In genomic region chr19:47231215-47232054, GRCh38 we compare ENCODE assay signal across 8 cellular contexts. TPM values are rescaled to one million over a fixed set of nuclear protein-coding genes. Genes with fewer than 3 reads are reported as not detected.
A peak's percentile ranks its signal among the peaks of the same experiment; 100 is the strongest.
DNase-seq lines count a peak whose midpoint lies in the region; ATAC-seq and TF ChIP-seq lines count a peak whose summit lies in the region.

No MANE protein-coding gene starts in this region.

- H3K27me3 ChIP-seq in CD8-positive, alpha-beta T cell (ENCODE audit: insufficient read depth, low read length): no peaks in the 10 kb centered on the region

- peak overlapping the region; percentile 45 for H3K27ac ChIP-seq in CD8-positive, alpha-beta T cell (ENCODE audit: low read depth, low read length)
- peak overlapping the region; percentile 89 for H3K27ac ChIP-seq in caudate nucleus (ENCODE audit: low read depth, low read length)

- H3K27me3 Mint-ChIP-seq in CD8-positive, alpha-beta T cell (ENCODE audit: low read depth): no peaks in the 10 kb centered on the region
- H3K27me3 Mint-ChIP-seq in activated B cell treated with CpG ODN at 0.5 μM for 24 hours: no peaks in the 10 kb centered on the region

- peak overlapping the region; percentile 66 for H3K4me3 ChIP-seq in CD8-positive, alpha-beta T cell (ENCODE audit: low read depth, low read length)

- H3K4me1 Mint-ChIP-seq in CD8-positive, alpha-beta T cell (ENCODE audit: low read depth): peaks cover 28% of the 10 kb centered on the region
- H3K4me1 Mint-ChIP-seq in activated B cell treated with CpG ODN at 0.5 μM for 24 hours: peaks cover 30% of the 10 kb centered on the region

- H3K9me3 Mint-ChIP-seq in CD8-positive, alpha-beta T cell: no peaks in the 10 kb centered on the region
- no peaks in the 10 kb centered on the region for H3K9me3 Mint-ChIP-seq in activated B cell treated with CpG ODN at 0.5 μM for 24 hours

- no peaks in the 10 kb centered on the region for H3K9me3 ChIP-seq in CD8-positive, alpha-beta T cell (ENCODE audit: low read length)

- H3K27ac Mint-ChIP-seq in CD8-positive, alpha-beta T cell: peak overlapping the region; percentile 88
- peak overlapping the region; percentile 71 for H3K27ac Mint-ChIP-seq in activated B cell treated with CpG ODN at 0.5 μM for 24 hours

- no peaks in the 10 kb centered on the region for H3K36me3 Mint-ChIP-seq in CD8-positive, alpha-beta T cell
- no peaks in the 10 kb centered on the region for H3K36me3 Mint-ChIP-seq in activated B cell treated with CpG ODN at 0.5 μM for 24 hours (ENCODE audit: low read depth)

- peak; percentile 80 to 93 (median 91) for DNase-seq in CD8-positive, alpha-beta T cell
- DNase-seq in GM20000 (ENCODE audit: low spot score) (peak; percentile 93), NCI-H128 (lab: John Stamatoyannopoulos, UW; ENCODE audit: unreplicated experiment) (peak; percentile 49), activated B cell treated with CpG ODN at 0.5 μM for 24 hours (peak; percentile 86), caudate nucleus (lab: John Stamatoyannopoulos, UW) (peak in 57 of 61 donors; percentile 18 to 92 (median 59)), iris pigment epithelial cell (ENCODE audit: low read depth) (peak; percentile 94)
- peak; percentile 72 to 84 for DNase-seq in stimulated activated CD4-positive, alpha-beta T cell treated with anti-CD3 and anti-CD28 coated beads, Interleukin-12 subunit alpha, Interleukin-12 subunit beta, amount 100 ng/mL, for 24 hours (ENCODE audit: low read depth in 2 of 2)

- peak overlapping the region; percentile 79 for H3K4me3 Mint-ChIP-seq in CD8-positive, alpha-beta T cell
- H3K4me3 Mint-ChIP-seq in activated B cell treated with CpG ODN at 0.5 μM for 24 hours: peak overlapping the region; percentile 67

- no peaks in the 10 kb centered on the region for H3K36me3 ChIP-seq in CD8-positive, alpha-beta T cell (ENCODE audit: insufficient read depth, low read length)

- CTCF ChIA-PET in CD8-positive, alpha-beta T cell (lab: Charles Lee): interaction anchor here (1.5 to 2.4 kb wide), 3 partner anchors 13 to 21 kb away, joined by 8 to 22 read pairs (median 12); no protein-coding TSS in a partner anchor
- CTCF ChIA-PET in activated B cell treated with CpG ODN at 0.5 μM for 24 hours (lab: Charles Lee): interaction anchor here (0.9 to 2.4 kb wide), 3 partner anchors 11 to 21 kb away, joined by 3 to 11 read pairs (median 7); no protein-coding TSS in a partner anchor

- TF ChIP-seq CTCF in CD8-positive, alpha-beta T cell (IDR thresholded peaks at IDR 0.05): no peak
- no peak for TF ChIP-seq CTCF in GM20000 (IDR thresholded peaks at IDR 0.05; ENCODE audit: extremely low read depth, missing control alignments)
- TF ChIP-seq CTCF in activated B cell treated with CpG ODN at 0.5 μM for 24 hours (IDR thresholded peaks at IDR 0.05): no peak

- POLR2A ChIA-PET in CD8-positive, alpha-beta T cell (lab: Charles Lee): no interaction called here
- POLR2A ChIA-PET in activated B cell treated with CpG ODN at 0.5 μM for 24 hours (lab: Charles Lee): interaction anchor here (0.6 to 2.4 kb wide), 8 partner anchors 12 to 516 kb away, joined by 3 to 13 read pairs (median 5); partner anchors contain the start of genes INAFM1, SAE1 and ZC3H4

- H3K4me1 ChIP-seq in CD8-positive, alpha-beta T cell (ENCODE audit: insufficient read depth, low read length): peaks cover 42% of the 10 kb centered on the region

- ATAC-seq in CD8-positive, alpha-beta T cell: peak; percentile 54
- ATAC-seq in activated B cell treated with CpG ODN at 0.5 μM for 24 hours (ENCODE audit: low read depth) (peak; percentile 63), GM21576 (IDR thresholded peaks at IDR 0.05; ENCODE audit: unreplicated experiment) (no peak)

- intact Hi-C loops in CD8-positive, alpha-beta T cell (cut with DNase I, micrococcal nuclease): loop anchor here in 1 of 2 experiments (1.0 kb wide), 1 partner anchor 9 kb away; no protein-coding TSS in a partner anchor
- intact Hi-C loops in activated B cell treated with CpG ODN at 0.5 μM for 24 hours (cut with micrococcal nuclease): loop anchor here (1.0 kb wide), 1 partner anchor 13 kb away; no protein-coding TSS in a partner anchor

RNA-seq across cellular contexts. Expression of gene BBC3, which starts 0.4 kb away (rescaled TPM):
- total RNA-seq in CD8-positive, alpha-beta T cell: 10 to 100 TPM; 29.3 to 30.2 TPM
- total RNA-seq in activated B cell treated with CpG ODN at 0.5 μM for 24 hours: 7.0 and 11.5 TPM in 2 replicates

RNA-seq across cellular contexts. Expression of gene CCDC9, which starts 24.9 kb away (rescaled TPM):
- 10 to 100 TPM; 53.7 to 59.0 TPM for total RNA-seq in CD8-positive, alpha-beta T cell
- total RNA-seq in activated B cell treated with CpG ODN at 0.5 μM for 24 hours: 43.7 and 47.1 TPM in 2 replicates

RNA-seq across cellular contexts. Expression of gene INAFM1, which starts 43.2 kb away (rescaled TPM):
- 10 to 100 TPM; 12.4 to 14.7 TPM for total RNA-seq in CD8-positive, alpha-beta T cell
- 9.8 and 11.8 TPM in 2 replicates for total RNA-seq in activated B cell treated with CpG ODN at 0.5 μM for 24 hours
